Comparison of ENCODE assay signal across 10 cellular contexts in the genomic region with DNA sequence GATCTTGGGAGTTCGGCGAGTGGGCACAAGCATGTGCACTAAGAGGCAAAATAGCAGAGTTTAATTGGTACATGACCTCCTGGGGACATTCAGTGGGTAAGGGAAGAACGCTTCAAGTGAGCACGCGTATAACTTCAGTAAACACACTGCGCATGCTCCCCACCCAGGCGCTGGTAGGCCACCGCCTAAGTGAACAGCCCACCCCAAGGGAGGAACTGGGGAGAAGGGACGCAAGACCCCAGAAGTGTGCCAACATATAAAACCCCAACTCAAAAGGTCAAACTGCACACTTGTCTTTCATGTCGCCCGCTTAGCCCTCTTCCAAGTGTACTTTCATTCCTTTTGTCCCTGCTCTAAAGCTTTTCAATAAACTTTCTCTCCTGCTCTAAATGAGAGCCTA. TPM values are rescaled to one million over a fixed set of nuclear protein-coding genes. Genes with fewer than 3 reads are reported as not detected.
DNase-seq lines count a peak whose midpoint lies in the region; ATAC-seq and TF ChIP-seq lines count a peak whose summit lies in the region.
"Had no signal": no experiment of that assay in that cellular context is flagged by ENCODE, and none has a peak within 500 bp of the region (broad histone marks: within the 10 kb centered on the region; RNA-seq: fewer than 3 reads in every experiment).

No MANE protein-coding gene starts in this region.

- POLR2A ChIA-PET in T-cell (lab: Charles Lee): no interaction called here

- peak in 3 of 4 experiments; percentile 45 to 79 (median 52) for ATAC-seq in T-cell (replicated peaks in 1 of 4)
- ATAC-seq in psoas muscle: peak in 3 of 4 donors; percentile 45 to 82 (median 76)
- ATAC-seq in GM18909 (IDR thresholded peaks at IDR 0.05; ENCODE audit: poor library complexity, unreplicated experiment): no peak
- ATAC-seq: gastroesophageal sphincter had no signal

- no peaks in the 10 kb centered on the region for H3K4me1 Mint-ChIP-seq in T-cell

- WGBS in psoas muscle, 3 donors: 33 to 60% (median 53%) methylated on average over 11 of the region's 11 CpGs
- 39% methylated on average over 11 of the region's 11 CpGs for WGBS in prostate gland

- no peak for TF ChIP-seq CTCF in fibroblast of mammary gland (conservative IDR thresholded peaks at IDR 0.05; ENCODE audit: control insufficient read depth, insufficient read depth, low read depth, low read length)
- no peak for TF ChIP-seq CTCF in psoas muscle (IDR thresholded peaks at IDR 0.05)
- TF ChIP-seq CTCF in prostate gland (IDR thresholded peaks at IDR 0.05): no peak

- intact Hi-C loops in psoas muscle (cut with DNase I): no loop called here
- intact Hi-C loops in prostate gland (cut with DNase I): no loop called here

- CTCF ChIA-PET in T-cell (lab: Charles Lee): no interaction called here

- H3K4me1 ChIP-seq in psoas muscle: no peaks in the 10 kb centered on the region
- H3K4me1 ChIP-seq in prostate gland (replicated peaks): no peaks in the 10 kb centered on the region

- no peaks in the 10 kb centered on the region for H3K27me3 Mint-ChIP-seq in T-cell

- TF ChIP-seq POLR2A in prostate gland (IDR thresholded peaks at IDR 0.05): no peak

- no peaks in the 10 kb centered on the region for H3K9me3 Mint-ChIP-seq in T-cell

- peak; percentile 59 for DNase-seq in DMS153 (lab: John Stamatoyannopoulos, UW)
- DNase-seq in T-cell: peak in 16 of 34 experiments; percentile 3 to 48 (median 21)
- DNase-seq in fibroblast of mammary gland (ENCODE audit: low read depth): peak; percentile 44
- peak; percentile 44 to 78 for DNase-seq in psoas muscle
- DNase-seq in prostate gland (ENCODE audit: low spot score): no peak
- no peak for DNase-seq in dedifferentiated amniotic fluid mesenchymal stem cell (ENCODE audit: extremely low spot score)
- no peak for DNase-seq in kidney tubule cell (ENCODE audit: low spot score)
- DNase-seq: NCI-H187 treated with DMSO at 0.1 percent for 48 hours had no signal

- H3K27ac ChIP-seq in psoas muscle: no peak overlapping the region
- H3K27ac ChIP-seq in prostate gland: no peak overlapping the region
- H3K27ac ChIP-seq: gastroesophageal sphincter had no signal

- no peak overlapping the region for H3K27ac Mint-ChIP-seq in T-cell

- H3K27me3 ChIP-seq in psoas muscle (ENCODE audit: insufficient read depth in 3 of 3, low read length in 2 of 3) (no peaks in the 10 kb centered on the region), prostate gland (replicated peaks; ENCODE audit: insufficient read depth) (no peaks in the 10 kb centered on the region)
- H3K27me3 ChIP-seq: gastroesophageal sphincter had no signal

- H3K9me3 ChIP-seq in psoas muscle (no peaks in the 10 kb centered on the region), prostate gland (no peaks in the 10 kb centered on the region)
- H3K9me3 ChIP-seq: gastroesophageal sphincter had no signal

- peak overlapping the region; percentile 10 for H3K4me3 ChIP-seq in fibroblast of mammary gland (ENCODE audit: control insufficient read depth, low read depth, low read length)
- H3K4me3 ChIP-seq in psoas muscle: peak overlapping the region; percentile 40
- H3K4me3 ChIP-seq in prostate gland: no peak overlapping the region
- H3K4me3 ChIP-seq: gastroesophageal sphincter had no signal

- H3K4me3 Mint-ChIP-seq in T-cell: peak overlapping the region in 1 of 3 donors; percentile 12

- no peaks in the 10 kb centered on the region for H3K36me3 Mint-ChIP-seq in T-cell

- no peaks in the 10 kb centered on the region for H3K36me3 ChIP-seq in psoas muscle (ENCODE audit: insufficient read depth in 1 of 2, low read depth in 1 of 2)
- H3K36me3 ChIP-seq in prostate gland: no peaks in the 10 kb centered on the region
- H3K36me3 ChIP-seq: gastroesophageal sphincter had no signal

RNA-seq across cellular contexts. Expression of gene NTN5, which starts 10.5 kb away (rescaled TPM):
- total RNA-seq in T-cell (1 to 10 TPM; 2.2 to 4.2 (median 3.5) TPM), psoas muscle (under 1 TPM in 1 of 4 donors, not detected in 3; 0.21 TPM), prostate gland (1 to 10 TPM in 1 of 2 donors, under 1 TPM in 1; 0.91 to 2.6 TPM)
- under 1 TPM in 1 of 3 donors, not detected in 2; 0.04 TPM for polyA plus RNA-seq in psoas muscle

RNA-seq across cellular contexts. Expression of gene FUT2, which starts 12.4 kb away (rescaled TPM):
- under 1 TPM in 1 of 5 donors, not detected in 4; 0.16 TPM for total RNA-seq in T-cell
- not detected for total RNA-seq in psoas muscle
- polyA plus RNA-seq in psoas muscle: not detected
- 1 to 10 TPM; 1.4 to 2.7 TPM for total RNA-seq in prostate gland

RNA-seq across cellular contexts. Expression of gene MAMSTR, which starts 36.2 kb away (rescaled TPM):
- total RNA-seq in T-cell (1 to 10 TPM in 4 of 5 donors, under 1 TPM in 1; 0.56 to 2.4 (median 1.6) TPM), psoas muscle (10 to 100 TPM in 3 of 4 donors, 1 to 10 TPM in 1; 7.9 to 50.9 (median 32.9) TPM), prostate gland (10 to 100 TPM in 1 of 2 donors, 1 to 10 TPM in 1; 2.6 to 13.9 TPM)
- 10 to 100 TPM in 1 of 3 donors, 1 to 10 TPM in 2; 3.1 to 10.5 (median 8.4) TPM for polyA plus RNA-seq in psoas muscle

RNA-seq across cellular contexts. Expression of gene CA11, which starts 37.4 kb away (rescaled TPM):
- total RNA-seq in T-cell (10 to 100 TPM in 4 of 5 donors, 1 to 10 TPM in 1; 8.0 to 18.5 (median 11.0) TPM), psoas muscle (1 to 10 TPM; 4.1 to 8.8 (median 6.4) TPM), prostate gland (10 to 100 TPM in 1 of 2 donors, 1 to 10 TPM in 1; 7.0 to 11.2 TPM)
- polyA plus RNA-seq in psoas muscle: 10 to 100 TPM in 1 of 3 donors, 1 to 10 TPM in 2; 2.3 to 10.6 (median 9.2) TPM

RNA-seq across cellular contexts. Expression of gene DBP, which starts 46.2 kb away (rescaled TPM):
- total RNA-seq in T-cell: 10 to 100 TPM; 24.5 to 57.2 (median 56.0) TPM
- 10 to 100 TPM in 1 of 4 donors, 1 to 10 TPM in 3; 3.6 to 14.5 (median 6.5) TPM for total RNA-seq in psoas muscle
- 1 to 10 TPM; 2.8 to 7.0 (median 3.2) TPM for polyA plus RNA-seq in psoas muscle
- total RNA-seq in prostate gland: 10 to 100 TPM; 14.3 to 52.7 TPM

Comparison
In these comparisons a context has a peak if more than half of its experiments do, and no peak if none do; other contexts are left out.
1. DNase-seq: peak in DMS153 (single experiment), fibroblast of mammary gland (single experiment) and psoas muscle (2 of 2); none in prostate gland (single experiment), dedifferentiated amniotic fluid mesenchymal stem cell (single experiment) and kidney tubule cell (single experiment).
2. H3K4me3 ChIP-seq: peak in fibroblast of mammary gland (single experiment) and psoas muscle (single experiment); none in prostate gland (0 of 2).